35 cellular contexts compared by ENCODE assay signal in the genomic region with DNA sequence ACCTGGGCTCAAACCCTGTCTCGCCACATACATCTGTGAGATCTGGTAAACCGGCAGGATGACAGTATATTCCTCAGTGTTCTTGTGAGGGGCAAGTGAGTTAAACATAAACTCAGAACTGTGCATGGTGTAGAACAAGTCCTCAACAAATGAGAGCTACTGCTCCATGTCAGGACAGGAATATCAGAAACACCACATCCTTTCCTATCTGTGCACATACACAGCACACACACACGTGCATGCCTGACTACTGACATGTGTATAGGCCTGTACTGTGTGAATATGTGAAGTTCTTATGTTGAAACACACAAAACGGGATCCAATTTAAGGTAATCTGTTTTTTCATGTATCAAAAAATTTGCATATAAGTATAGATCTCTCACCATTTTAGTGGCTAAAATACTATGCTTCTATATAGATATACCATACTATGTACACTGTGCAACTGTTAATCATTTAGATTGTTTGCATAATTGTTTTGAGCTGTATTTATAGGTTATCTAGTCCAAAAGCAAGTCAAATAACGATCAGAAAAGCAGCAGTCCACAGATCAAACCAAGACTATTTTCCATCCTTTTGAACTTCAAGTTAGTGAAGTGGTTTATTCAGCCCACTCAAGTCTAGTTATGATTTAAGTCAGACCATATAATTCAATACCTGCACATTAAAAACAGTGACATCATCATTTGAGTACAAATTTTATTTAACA. TPM values are rescaled to one million over a fixed set of nuclear protein-coding genes. Genes with fewer than 3 reads are reported as not detected.
DNase-seq lines count a peak whose midpoint lies in the region; ATAC-seq, FAIRE-seq and TF ChIP-seq lines count a peak whose summit lies in the region.
"Had no signal": no experiment of that assay in that cellular context is flagged by ENCODE, and none has a peak within 500 bp of the region (broad histone marks: within the 10 kb centered on the region; RNA-seq: fewer than 3 reads in every experiment).

No MANE protein-coding gene starts in this region.

- CTCF ChIA-PET in activated CD8-positive, alpha-beta memory T cell treated with anti-CD3 and anti-CD28 coated beads, Interleukin-2, amount 10 ng/mL, durations not matched to agents 7 days and 5 days (lab: Charles Lee) = interaction anchor here (1.3 kb wide), 1 partner anchor 78 kb away, joined by 4 read pairs; no protein-coding TSS in a partner anchor
- CTCF ChIA-PET in CD4-positive, alpha-beta memory T cell (lab: Charles Lee; ENCODE audit: partially characterized antibody) = no interaction called here
- CTCF ChIA-PET in K562 (lab: Yijun Ruan, JAX; ENCODE audit: low intra/inter-chr PET ratio) = no interaction called here

- H3K4me1 ChIP-seq in CD4-positive, alpha-beta memory T cell (ENCODE audit: insufficient read depth, low read length) = peaks cover 87% of the 10 kb centered on the region
- no peaks in the 10 kb centered on the region for H3K4me1 ChIP-seq in K562 (replicated peaks in 1 of 2; ENCODE audit: control insufficient read depth in 2 of 2, insufficient read depth in 2 of 2, low read length in 2 of 2)
- H3K4me1 ChIP-seq in tibial nerve = no peaks in the 10 kb centered on the region
- H3K4me1 ChIP-seq in uterus = no peaks in the 10 kb centered on the region
- H3K4me1 ChIP-seq: A549, vagina had no signal

- H3K9me3 Mint-ChIP-seq in activated CD8-positive, alpha-beta memory T cell treated with anti-CD3 and anti-CD28 coated beads, Interleukin-2, amount 10 ng/mL, durations not matched to agents 7 days and 5 days (ENCODE audit: low read depth) = no peaks in the 10 kb centered on the region
- H3K9me3 Mint-ChIP-seq in CD4-positive, alpha-beta memory T cell = no peaks in the 10 kb centered on the region
- H3K9me3 Mint-ChIP-seq: brain; CD8-positive, alpha-beta T cell; endodermal cell; nephron had no signal

- H3K4me3 ChIP-seq in CD4-positive, alpha-beta memory T cell (ENCODE audit: low read length in 2 of 2) = no peak overlapping the region
- H3K4me3 ChIP-seq in K562 (no peak overlapping the region), tibial nerve (no peak overlapping the region), uterus (no peak overlapping the region)
- H3K4me3 ChIP-seq: A549, mucosa of descending colon, ovary, PC-9, SK-N-MC, skin epidermis, thoracic aorta, vagina had no signal

- H3K9me1 ChIP-seq in K562 (ENCODE audit: control insufficient read depth, insufficient read depth, low read length) = no peaks in the 10 kb centered on the region

- no peak for FAIRE-seq in K562 (lab: Jason Lieb, UNC)
- FAIRE-seq: A549, H54 had no signal

- no peak for TF ChIP-seq POLR2A in K562 (conservative IDR thresholded peaks at IDR 0.05)
- TF ChIP-seq POLR2A in tibial nerve (IDR thresholded peaks at IDR 0.05) = no peak
- TF ChIP-seq POLR2A in uterus (IDR thresholded peaks at IDR 0.05) = no peak

- no peak overlapping the region for H2AFZ ChIP-seq in K562 (ENCODE audit: low read depth, low read length)
- H2AFZ ChIP-seq: PC-9 had no signal

- no peak for ATAC-seq in activated CD8-positive, alpha-beta memory T cell treated with anti-CD3 and anti-CD28 coated beads, Interleukin-2, amount 10 ng/mL, durations not matched to agents 7 days and 5 days
- no peak for ATAC-seq in T-helper 17 cell
- no peak; the same call in 2 of the 3 replicates for ATAC-seq in K562
- ATAC-seq: A549; CD8-positive, alpha-beta T cell; mucosa of descending colon had no signal

- no peaks in the 10 kb centered on the region for H3K36me3 ChIP-seq in CD4-positive, alpha-beta memory T cell (ENCODE audit: insufficient read depth, low read length)
- H3K36me3 ChIP-seq in K562 (ENCODE audit: control insufficient read depth, insufficient read depth, low read length) (peaks cover 11% of the 10 kb centered on the region; the same call in 1 of the 3 replicates), tibial nerve (peaks cover 0 to 48% (median 0%) of the 10 kb centered on the region in 3 donors), uterus (no peaks in the 10 kb centered on the region)
- H3K36me3 ChIP-seq: ovary, vagina had no signal

- BruUV-seq in K562 (replicated peaks; lab: Mats Ljungman, UMichigan) = no TSS peak

- peaks cover 81% of the 10 kb centered on the region for H3K4me1 Mint-ChIP-seq in activated CD8-positive, alpha-beta memory T cell treated with anti-CD3 and anti-CD28 coated beads, Interleukin-2, amount 10 ng/mL, durations not matched to agents 7 days and 5 days
- H3K4me1 Mint-ChIP-seq in CD4-positive, alpha-beta memory T cell = peaks cover 56 to 85% (median 77%) of the 10 kb centered on the region in 4 donors
- H3K4me1 Mint-ChIP-seq in T-helper 17 cell = peaks cover 58% of the 10 kb centered on the region
- H3K4me1 Mint-ChIP-seq: brain, nephron had no signal

- in situ Hi-C loops in K562 (cut with MboI) = no loop called here

- H3K27me3 ChIP-seq in CD4-positive, alpha-beta memory T cell (ENCODE audit: insufficient read depth, low read length) = no peaks in the 10 kb centered on the region
- H3K27me3 ChIP-seq in K562 (ENCODE audit: control insufficient read depth in 2 of 2, insufficient read depth in 2 of 2, low read length in 2 of 2) = no peaks in the 10 kb centered on the region
- no peaks in the 10 kb centered on the region for H3K27me3 ChIP-seq in tibial nerve
- H3K27me3 ChIP-seq in uterus = no peaks in the 10 kb centered on the region
- H3K27me3 ChIP-seq: ovary, vagina had no signal

- peak overlapping the region; percentile 38 for H3K27ac Mint-ChIP-seq in activated CD8-positive, alpha-beta memory T cell treated with anti-CD3 and anti-CD28 coated beads, Interleukin-2, amount 10 ng/mL, durations not matched to agents 7 days and 5 days
- peak overlapping the region; percentile 43 to 88 (median 75) for H3K27ac Mint-ChIP-seq in CD4-positive, alpha-beta memory T cell
- H3K27ac Mint-ChIP-seq in T-helper 17 cell = peak overlapping the region; percentile 97
- H3K27ac Mint-ChIP-seq: brain; CD8-positive, alpha-beta T cell; endodermal cell; nephron had no signal

- no peak overlapping the region for H3K9ac ChIP-seq in K562 (ENCODE audit: insufficient read depth in 1 of 2, low read depth in 2 of 2, low read length in 2 of 2)

- intact Hi-C loops in CD4-positive, alpha-beta memory T cell (cut with micrococcal nuclease) = no loop called here
- intact Hi-C loops in K562 (cut with micrococcal nuclease) (no loop called here), uterus (cut with DNase I; ENCODE audit: low total_unique reads) (no loop called here)

- H3K4me2 ChIP-seq in K562 (ENCODE audit: insufficient read depth, low read length) = no peak overlapping the region
- H3K4me2 ChIP-seq: A549, PC-9 had no signal

- POLR2A ChIA-PET in CD4-positive, alpha-beta memory T cell (lab: Charles Lee; ENCODE audit: partially characterized antibody) = interaction anchor here (1.0 to 2.3 kb wide), 6 partner anchors 12 to 43 kb away, joined by 3 to 11 read pairs (median 6); no protein-coding TSS in a partner anchor
- POLR2A ChIA-PET in K562 (lab: Yijun Ruan, JAX) = no interaction called here

- TF ChIP-seq EP300 in K562 (IDR thresholded peaks at IDR 0.05; ENCODE audit: low read length) (no peak), tibial nerve (IDR thresholded peaks at IDR 0.05) (no peak)

- TF ChIP-seq CTCF in K562 (IDR thresholded peaks at IDR 0.05 in 2 of 3, conservative IDR thresholded peaks at IDR 0.05 in 1 of 3; ENCODE audit: insufficient read depth in 2 of 3, low read depth in 1 of 3, low read length in 3 of 3) (no peak), tibial nerve (IDR thresholded peaks at IDR 0.05) (no peak), uterus (IDR thresholded peaks at IDR 0.05) (no peak)

- 50% methylated on average over 5 of the region's 5 CpGs for WGBS in K562 (ENCODE audit: insufficient coverage, low coverage, missing lambda C conversion rate)
- WGBS in tibial nerve, 2 donors = 89 to 91% methylated on average over 5 of the region's 5 CpGs

- no peaks in the 10 kb centered on the region for H3K9me3 ChIP-seq in CD4-positive, alpha-beta memory T cell (ENCODE audit: control insufficient read depth in 1 of 2, low read length in 2 of 2)
- no peaks in the 10 kb centered on the region for H3K9me3 ChIP-seq in T-helper 17 cell (ENCODE audit: control insufficient read depth, low read length, poor library complexity, severe bottlenecking)
- no peaks in the 10 kb centered on the region for H3K9me3 ChIP-seq in K562 (replicated peaks; ENCODE audit: control insufficient read depth, insufficient read depth, low read depth, low read length)
- H3K9me3 ChIP-seq in tibial nerve = no peaks in the 10 kb centered on the region
- H3K9me3 ChIP-seq in uterus = no peaks in the 10 kb centered on the region
- H3K9me3 ChIP-seq: A549, mucosa of descending colon, ovary, thoracic aorta, vagina had no signal

- no peaks in the 10 kb centered on the region for H4K20me1 ChIP-seq in K562 (replicated peaks; ENCODE audit: control insufficient read depth, insufficient read depth, low read length)

- H3K36me3 Mint-ChIP-seq in activated CD8-positive, alpha-beta memory T cell treated with anti-CD3 and anti-CD28 coated beads, Interleukin-2, amount 10 ng/mL, durations not matched to agents 7 days and 5 days = peaks cover 26% of the 10 kb centered on the region
- H3K36me3 Mint-ChIP-seq in CD4-positive, alpha-beta memory T cell = peaks cover 22 to 27% of the 10 kb centered on the region in 2 donors
- H3K36me3 Mint-ChIP-seq in T-helper 17 cell (ENCODE audit: low read depth) = peaks cover 2% of the 10 kb centered on the region

- TF ChIP-seq RAD21 in K562 (CRISPR knock-in tag; conservative IDR thresholded peaks at IDR 0.05 in 1 of 2, IDR thresholded peaks at IDR 0.05 in 1 of 2) = no peak

- DNase-seq in activated CD8-positive, alpha-beta memory T cell treated with anti-CD3 and anti-CD28 coated beads, Interleukin-2, amount 10 ng/mL, durations not matched to agents 7 days and 5 days = no peak
- no peak for DNase-seq in activated CD8-positive, alpha-beta memory T cell treated with anti-CD3 and anti-CD28 coated beads, Interleukin-2, amount 50 U/mL, for 4 hours
- DNase-seq in CD4-positive, alpha-beta memory T cell = no peak
- DNase-seq in T-helper 17 cell = no peak
- DNase-seq in K562 (ENCODE audit: extremely low read depth in 1 of 4, low spot score in 3 of 4) = no peak
- no peak for DNase-seq in tibial nerve (ENCODE audit: low spot score in 2 of 2)
- DNase-seq in Ammon's horn (ENCODE audit: low spot score) = no peak
- DNase-seq in uterus = no peak
- DNase-seq: activated effector memory CD4-positive, alpha-beta T cell treated with anti-CD3 and anti-CD28 coated beads, Interleukin-2, amount 50 U/mL, for 16 hours; amniotic stem cell; CD8-positive, alpha-beta T cell; cerebellar nuclear complex; dermis blood vessel endothelial cell; mammary epithelial cell; MM.1S; mucosa of descending colon; NCI-H1417; NCI-H2081; NCI-H2227 treated with DMSO at 0.1 percent for 48 hours; NCI-H526 treated with DMSO at 0.1 percent for 48 hours; ovary; PC-9; stimulated activated naive CD4-positive, alpha-beta T cell had no signal

- no peaks in the 10 kb centered on the region for H3K79me2 ChIP-seq in K562 (ENCODE audit: control insufficient read depth, insufficient read depth, low read length)

- H3K27ac ChIP-seq in CD4-positive, alpha-beta memory T cell (ENCODE audit: low read depth, low read length) = no peak overlapping the region
- H3K27ac ChIP-seq in K562 (ENCODE audit: extremely low read depth, low read depth, low read length) (no peak overlapping the region), tibial nerve (no peak overlapping the region), uterus (no peak overlapping the region)
- H3K27ac ChIP-seq: A549, HL-60, ovary, PC-9, SK-N-MC, thoracic aorta, vagina had no signal

- H3K4me3 Mint-ChIP-seq in activated CD8-positive, alpha-beta memory T cell treated with anti-CD3 and anti-CD28 coated beads, Interleukin-2, amount 10 ng/mL, durations not matched to agents 7 days and 5 days = no peak overlapping the region
- H3K4me3 Mint-ChIP-seq in CD4-positive, alpha-beta memory T cell = peak overlapping the region in 4 of 8 donors; percentile 13 to 53 (median 38)
- no peak overlapping the region for H3K4me3 Mint-ChIP-seq in T-helper 17 cell
- H3K4me3 Mint-ChIP-seq: brain; CD8-positive, alpha-beta T cell; endodermal cell; nephron had no signal

- H3K27me3 Mint-ChIP-seq in activated CD8-positive, alpha-beta memory T cell treated with anti-CD3 and anti-CD28 coated beads, Interleukin-2, amount 10 ng/mL, durations not matched to agents 7 days and 5 days = no peaks in the 10 kb centered on the region
- H3K27me3 Mint-ChIP-seq in CD4-positive, alpha-beta memory T cell = no peaks in the 10 kb centered on the region
- H3K27me3 Mint-ChIP-seq in T-helper 17 cell = no peaks in the 10 kb centered on the region
- H3K27me3 Mint-ChIP-seq: brain had no signal

RNA-seq across cellular contexts. Expression of a gene that starts 44.8 kb away (rescaled TPM):
- 10 to 100 TPM; 22.8 to 42.1 TPM for total RNA-seq in activated CD8-positive, alpha-beta memory T cell treated with anti-CD3 and anti-CD28 coated beads, Interleukin-2, amount 10 ng/mL, durations not matched to agents 7 days and 5 days
- 100 to 1,000 TPM in 1 of 2 experiments, 10 to 100 TPM in 1; 99.6 to 101 TPM for total RNA-seq in CD4-positive, alpha-beta memory T cell
- 10 to 100 TPM in 1 of 2 donors, 1 to 10 TPM in 1; 9.9 to 34.7 TPM for polyA plus RNA-seq in CD4-positive, alpha-beta memory T cell
- total RNA-seq in T-helper 17 cell (100 to 1,000 TPM; 117 to 149 TPM), K562 (2014; rRNA removed) (0.20 and 0.45 TPM in 2 replicates), K562 (2014; rRNA removed; fragmentation: Illumina TruSeq; extraction: Trizol) (0.22 and 0.45 TPM in 2 replicates), K562 (2015; rRNA removed; fragmentation: Illumina TruSeq; extraction: Trizol) (0.04 TPM in 1 of 2 replicates, not detected in the other), K562 (2021) (0.47 and 0.49 TPM in 2 replicates), tibial nerve (under 1 TPM in 2 of 4 donors, not detected in 2; 0.21 to 0.30 TPM), uterus (under 1 TPM in 1 of 4 donors, not detected in 3; 0.35 TPM)
- 0.65 and 1.2 TPM in 2 replicates for total RNA-seq in K562 (2011; cell fraction: chromatin; rRNA removed; ENCODE audit: low replicate concordance)
- total RNA-seq in K562 (2011; cell fraction: nucleolus; rRNA removed) = 0.83 and 0.92 TPM in 2 replicates
- total RNA-seq in K562 (2011; cell fraction: nucleoplasm; rRNA removed) = 0.88 and 1.1 TPM in 2 replicates
- polyA plus RNA-seq in K562 (2011; rRNA removed) (0.27 and 0.47 TPM in 2 replicates), K562 (2014; fragmentation: Illumina TruSeq; extraction: Trizol) (0.28 and 0.33 TPM in 2 replicates), K562 (2014; fragmentation: Nextera tagmentation; extraction: Ambion mirVana) (under 1 TPM in 1 of 2 experiments, not detected in 1; 0.04 TPM), K562 (2014; rRNA removed) (0.19 and 0.20 TPM in 2 replicates)
- 0.25 and 0.36 TPM in 2 replicates for polyA plus RNA-seq in K562 (2011; cell fraction: cytosol; rRNA removed)
- polyA plus RNA-seq in K562 (2011; cell fraction: nucleus; rRNA removed) = 0.17 and 0.21 TPM in 2 replicates
- polyA plus RNA-seq in K562 (2012) = 0.07 TPM in 2 replicates
- 0.39 and 0.77 TPM in 2 replicates for polyA minus RNA-seq in K562 (2011; rRNA and poly(A)+ RNA removed)
- polyA minus RNA-seq in K562 (2011; cell fraction: cytosol; rRNA and poly(A)+ RNA removed) = 0.38 and 0.64 TPM in 2 replicates
- 0.22 and 0.27 TPM in 2 replicates for polyA minus RNA-seq in K562 (2011; cell fraction: nucleus; rRNA and poly(A)+ RNA removed)
- total RNA-seq: fibroblast of villous mesenchyme, mammary epithelial cell, PC-9, renal cortical epithelial cell had no signal
- polyA plus RNA-seq: A549, mammary epithelial cell had no signal

Comparison
In these comparisons a context has a peak if more than half of its experiments do, and no peak if none do; other contexts are left out.
1. H3K27ac Mint-ChIP-seq: peak in every context shown above with its lines; median percentile 97 in T-helper 17 cell; 75 in CD4-positive, alpha-beta memory T cell; 38 in activated CD8-positive, alpha-beta memory T cell treated with anti-CD3 and anti-CD28 coated beads, Interleukin-2, amount 10 ng/mL, durations not matched to agents 7 days and 5 days.
2. RNA of a gene that starts 44.8 kb away (total RNA-seq): 117 to 149 TPM in T-helper 17 cell, 99.6 to 101 TPM in CD4-positive, alpha-beta memory T cell and 22.8 to 42.1 TPM in activated CD8-positive, alpha-beta memory T cell treated with anti-CD3 and anti-CD28 coated beads, Interleukin-2, amount 10 ng/mL, durations not matched to agents 7 days and 5 days; 0.04 to 1.2 TPM in K562, 0.21 to 0.30 TPM in tibial nerve and 0.35 TPM in uterus; every median in the first group is over 10 times any median in the second.